4 cellular contexts compared by ENCODE assay signal in genomic region chr7:74011421-74011820, GRCh38. TPM values are rescaled to one million over a fixed set of nuclear protein-coding genes. Genes with fewer than 3 reads are reported as not detected.
"Had no signal": no experiment of that assay in that cellular context is flagged by ENCODE, and none has a peak within 500 bp of the region (broad histone marks: within the 10 kb centered on the region; RNA-seq: fewer than 3 reads in every experiment).

No MANE protein-coding gene starts in this region.

RNA-seq across cellular contexts. Expression of gene ELN, which starts 16.6 kb away (rescaled TPM):
- total RNA-seq: foreskin keratinocyte, mononuclear cell had no signal
- polyA plus RNA-seq: foreskin keratinocyte, immature natural killer cell, mammary epithelial cell had no signal
